11 cellular contexts compared by ENCODE assay signal in the genomic region with DNA sequence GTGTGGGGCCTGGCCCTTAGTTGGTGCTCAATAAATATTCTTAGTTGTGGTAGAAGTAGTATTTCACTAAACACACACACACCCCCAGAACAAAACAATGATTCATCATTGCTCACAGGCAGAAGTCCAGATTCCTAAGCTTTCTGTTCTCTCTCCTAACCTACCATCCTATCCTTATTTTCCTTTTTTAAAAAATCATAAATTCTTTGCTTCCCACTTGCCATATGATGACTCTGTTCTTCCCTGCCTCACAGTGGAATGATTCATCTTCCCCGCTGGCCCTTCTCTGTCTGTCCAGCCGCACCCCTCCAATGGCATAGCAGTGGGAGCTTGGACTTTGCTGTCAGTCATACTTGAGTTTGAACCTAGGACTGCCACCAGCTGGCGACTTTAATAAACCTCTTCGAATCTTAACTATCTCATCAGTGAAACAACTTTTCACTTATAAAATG. TPM values are rescaled to one million over a fixed set of nuclear protein-coding genes. Genes with fewer than 3 reads are reported as not detected.
A peak's percentile ranks its signal among the peaks of the same experiment; 100 is the strongest.
DNase-seq lines count a peak whose midpoint lies in the region; ATAC-seq and TF ChIP-seq lines count a peak whose summit lies in the region.
"Had no signal": no experiment of that assay in that cellular context is flagged by ENCODE, and none has a peak within 500 bp of the region (broad histone marks: within the 10 kb centered on the region; RNA-seq: fewer than 3 reads in every experiment).

No MANE protein-coding gene starts in this region.

- H3K4me3 ChIP-seq in choroid plexus epithelial cell (ENCODE audit: low read depth, low read length): no peak overlapping the region

- peak; percentile 19 for TF ChIP-seq CTCF in choroid plexus epithelial cell (conservative IDR thresholded peaks at IDR 0.05; ENCODE audit: low read depth, low read length)

- no peak for ATAC-seq in HG03442 (IDR thresholded peaks at IDR 0.05; ENCODE audit: unreplicated experiment)
- no peak for ATAC-seq in HG03095 (IDR thresholded peaks at IDR 0.05; ENCODE audit: unreplicated experiment)
- ATAC-seq: left lobe of liver had no signal

- DNase-seq in GM03348 (ENCODE audit: low spot score) (peak; percentile 85), NCI-H460 (ENCODE audit: extremely low read depth, low read depth) (peak; percentile 30), choroid plexus epithelial cell (ENCODE audit: low read depth) (peak; percentile 75), non-pigmented ciliary epithelial cell (ENCODE audit: low read depth) (peak; percentile 85), NCI-H1105 (lab: John Stamatoyannopoulos, UW) (no peak), NCI-H446 (lab: John Stamatoyannopoulos, UW) (no peak)
- DNase-seq: activated naive CD4-positive, alpha-beta T cell treated with anti-CD3 and anti-CD28 coated beads for 36 hours; NCI-H774 had no signal

RNA-seq across cellular contexts. Expression of a gene that starts 5.2 kb away (rescaled TPM):
- total RNA-seq in NCI-H460 (2014; rRNA removed; shearing (Covaris generic)): 0.09 and 0.17 TPM in 2 replicates
- 0.19 and 1.4 TPM in 2 replicates for polyA plus RNA-seq in NCI-H460 (2014; cell fraction: nucleus; rRNA removed)

Comparison
In these comparisons a context has a peak if more than half of its experiments do, and no peak if none do; other contexts are left out.
1. DNase-seq: peak in GM03348 (single experiment), NCI-H460 (single experiment), choroid plexus epithelial cell (single experiment) and non-pigmented ciliary epithelial cell (single experiment); none in NCI-H1105 (single experiment) and NCI-H446 (0 of 2).